Comparison of ENCODE assay signal across 8 cellular contexts in the genomic region with DNA sequence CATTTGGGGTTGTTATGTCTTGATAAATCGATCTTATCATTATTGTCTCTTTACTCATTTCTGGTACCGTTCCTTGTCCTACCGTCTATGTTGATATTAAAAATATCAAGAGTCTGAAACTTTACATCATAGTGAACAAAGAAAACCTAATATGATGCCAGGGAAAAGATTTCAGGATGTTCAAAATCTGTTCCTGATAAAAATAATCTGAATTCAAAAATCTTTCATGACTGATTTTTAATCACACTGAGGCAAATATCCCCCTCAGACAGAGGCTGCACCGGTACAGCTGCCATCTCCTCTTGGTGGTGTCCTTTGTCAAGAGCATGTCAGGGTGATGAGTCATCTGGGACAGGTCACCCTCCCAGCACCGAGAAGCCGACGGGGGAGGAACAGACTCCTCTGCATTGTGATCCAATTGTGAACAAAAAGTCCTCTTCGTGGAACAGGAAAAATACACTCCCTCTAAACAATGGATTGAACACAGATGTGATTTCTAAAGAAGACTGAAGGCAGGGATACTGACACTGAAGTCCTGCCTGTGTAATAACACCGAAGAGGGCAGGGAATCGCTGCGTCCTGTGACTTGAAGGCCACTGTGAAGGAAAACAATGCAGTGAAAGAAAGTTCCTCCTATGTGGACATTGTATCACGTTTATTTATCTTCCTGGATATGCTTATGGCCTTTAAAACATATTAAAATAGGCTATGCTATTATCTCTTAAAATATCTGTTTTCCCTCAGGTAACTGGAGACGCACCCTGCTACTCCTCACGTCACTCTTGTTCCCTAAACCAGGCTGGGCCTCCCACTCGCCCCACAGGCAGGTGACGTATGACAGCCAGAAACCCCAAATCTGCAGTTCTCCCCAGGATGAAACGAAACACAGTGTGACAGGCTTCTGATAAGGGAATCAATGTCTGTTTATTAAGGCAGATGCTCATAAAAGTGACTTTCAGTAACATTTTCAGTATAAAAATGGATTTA. TPM values are rescaled to one million over a fixed set of nuclear protein-coding genes. Genes with fewer than 3 reads are reported as not detected.
DNase-seq lines count a peak whose midpoint lies in the region; ATAC-seq, FAIRE-seq and TF ChIP-seq lines count a peak whose summit lies in the region.

No MANE protein-coding gene starts in this region.

- peak; percentile 16; the same call in 1 of the 2 replicates for TF ChIP-seq RAD21 in HCT116 (IDR thresholded peaks at IDR 0.05; ENCODE audit: low read depth)

- no peaks in the 10 kb centered on the region for H3K36me3 ChIP-seq in HCT116 (ENCODE audit: control insufficient read depth in 1 of 2, insufficient read depth in 2 of 2, low read length in 2 of 2)

- peak overlapping the region; percentile 38; the same call in 1 of the 2 replicates for H3K27ac ChIP-seq in HCT116 (ENCODE audit: low read depth, low read length)

- H3K9me3 ChIP-seq in HCT116 (ENCODE audit: control insufficient read depth in 1 of 2, insufficient read depth in 1 of 2, low read depth in 1 of 2, low read length in 2 of 2) = no peaks in the 10 kb centered on the region

- H2AFZ ChIP-seq in HCT116 (ENCODE audit: low read depth, low read length, poor library complexity, severe bottlenecking) = no peak overlapping the region

- CTCF ChIA-PET in HCT116 (lab: Charles Lee) = no interaction called here

- intact Hi-C loops in HCT116 (cut with micrococcal nuclease) = no loop called here

- H3K4me3 ChIP-seq in HCT116 (replicated peaks in 1 of 2; ENCODE audit: low read depth in 1 of 2, low read length in 2 of 2) (no peak overlapping the region), fibroblast of pulmonary artery (replicated peaks; ENCODE audit: low read depth, low read length) (no peak overlapping the region)

- peak overlapping the region; percentile 61 for H3K4me2 ChIP-seq in HCT116 (ENCODE audit: low read length)

- DNase-seq in HCT116 (ENCODE audit: low read depth, low spot score) (peak; percentile 28), RCC 7860 (ENCODE audit: low spot score) (peak; percentile 63), fibroblast of pulmonary artery (ENCODE audit: low read depth) (peak; percentile 85), omental fat pad (ENCODE audit: low spot score) (peak; percentile 17), NCI-H187 treated with DMSO at 0.1 percent for 48 hours (lab: John Stamatoyannopoulos, UW) (no peak), NCI-H1092 (lab: John Stamatoyannopoulos, UW) (no peak), GM19238 (ENCODE audit: insufficient read length, low spot score) (no peak)

- H3K9ac ChIP-seq in HCT116 (ENCODE audit: low read length) = peak overlapping the region; percentile 19; the same call in 1 of the 2 replicates

- peak; percentile 96 for ATAC-seq in HCT116
- no peak for ATAC-seq in omental fat pad (ENCODE audit: low FRiP score)
- no peak for ATAC-seq in GM18511 (IDR thresholded peaks at IDR 0.05; ENCODE audit: unreplicated experiment)

- no peaks in the 10 kb centered on the region for H3K79me2 ChIP-seq in HCT116 (ENCODE audit: insufficient read depth, low read length)

- RAD21 ChIA-PET in HCT116 (lab: Charles Lee; ENCODE audit: low non-redundant PET in 1 of 2, low total read pairs in 2 of 2, uncharacterized antibody in 2 of 2, unreplicated experiment in 2 of 2) = no interaction called here

- BruUV-seq in HCT116 (replicated peaks; lab: Mats Ljungman, UMichigan) = no TSS peak

- TF ChIP-seq CTCF in HCT116 (IDR thresholded peaks at IDR 0.05 in 2 of 3, conservative IDR thresholded peaks at IDR 0.05 in 1 of 3; ENCODE audit: borderline replicate concordance in 1 of 3, insufficient read depth in 1 of 3, low read depth in 2 of 3, low read length in 2 of 3) (no peak), fibroblast of pulmonary artery (IDR thresholded peaks at IDR 0.05; ENCODE audit: low read length, missing control alignments) (no peak), omental fat pad (IDR thresholded peaks at IDR 0.05) (no peak)

- POLR2A ChIA-PET in HCT116 (lab: Charles Lee) = no interaction called here

- H4K20me1 ChIP-seq in HCT116 (ENCODE audit: insufficient read depth) = no peaks in the 10 kb centered on the region

- H3K4me1 ChIP-seq in HCT116 (ENCODE audit: control insufficient read depth in 1 of 2, insufficient read depth in 2 of 2, low read length in 2 of 2) = peaks cover 14 to 19% of the 10 kb centered on the region in 2 experiments

- peak; percentile 28 for FAIRE-seq in RCC 7860 (lab: Jason Lieb, UNC)

- no peaks in the 10 kb centered on the region for H3K9me2 ChIP-seq in HCT116 (ENCODE audit: insufficient read depth)

- TF ChIP-seq POLR2A in HCT116 (IDR thresholded peaks at IDR 0.05; ENCODE audit: borderline replicate concordance, extremely low read depth, insufficient read depth, insufficient read length) = no peak

- H3K27me3 ChIP-seq in HCT116 (ENCODE audit: insufficient read depth, low read length) = no peaks in the 10 kb centered on the region

TF ChIP-seq in HCT116, 20 proteins besides CTCF, POLR2A, EP300 and RAD21:
- TF ChIP-seq EZH2phosphoT487 (IDR thresholded peaks at IDR 0.05; ENCODE audit: borderline replicate concordance) = no peak
- no peak for TF ChIP-seq YY1 (IDR thresholded peaks at IDR 0.05; ENCODE audit: extremely low read depth, insufficient replicate concordance, low read depth, low read length)
- TF ChIP-seq TCF7L2 (IDR thresholded peaks at IDR 0.05; ENCODE audit: borderline replicate concordance, extremely low read depth, insufficient read depth, insufficient read length) = no peak
- peak; percentile 68 for TF ChIP-seq FOSL1 (IDR thresholded peaks at IDR 0.05; ENCODE audit: low read depth)
- peak; percentile 56; the same call in 1 of the 2 replicates for TF ChIP-seq JUND (IDR thresholded peaks at IDR 0.05)
- no peak for TF ChIP-seq SP1 (IDR thresholded peaks at IDR 0.05; ENCODE audit: low read depth)
- no peak for TF ChIP-seq CBX3 (IDR thresholded peaks at IDR 0.05; ENCODE audit: low read depth)
- TF ChIP-seq, protein P1, sequence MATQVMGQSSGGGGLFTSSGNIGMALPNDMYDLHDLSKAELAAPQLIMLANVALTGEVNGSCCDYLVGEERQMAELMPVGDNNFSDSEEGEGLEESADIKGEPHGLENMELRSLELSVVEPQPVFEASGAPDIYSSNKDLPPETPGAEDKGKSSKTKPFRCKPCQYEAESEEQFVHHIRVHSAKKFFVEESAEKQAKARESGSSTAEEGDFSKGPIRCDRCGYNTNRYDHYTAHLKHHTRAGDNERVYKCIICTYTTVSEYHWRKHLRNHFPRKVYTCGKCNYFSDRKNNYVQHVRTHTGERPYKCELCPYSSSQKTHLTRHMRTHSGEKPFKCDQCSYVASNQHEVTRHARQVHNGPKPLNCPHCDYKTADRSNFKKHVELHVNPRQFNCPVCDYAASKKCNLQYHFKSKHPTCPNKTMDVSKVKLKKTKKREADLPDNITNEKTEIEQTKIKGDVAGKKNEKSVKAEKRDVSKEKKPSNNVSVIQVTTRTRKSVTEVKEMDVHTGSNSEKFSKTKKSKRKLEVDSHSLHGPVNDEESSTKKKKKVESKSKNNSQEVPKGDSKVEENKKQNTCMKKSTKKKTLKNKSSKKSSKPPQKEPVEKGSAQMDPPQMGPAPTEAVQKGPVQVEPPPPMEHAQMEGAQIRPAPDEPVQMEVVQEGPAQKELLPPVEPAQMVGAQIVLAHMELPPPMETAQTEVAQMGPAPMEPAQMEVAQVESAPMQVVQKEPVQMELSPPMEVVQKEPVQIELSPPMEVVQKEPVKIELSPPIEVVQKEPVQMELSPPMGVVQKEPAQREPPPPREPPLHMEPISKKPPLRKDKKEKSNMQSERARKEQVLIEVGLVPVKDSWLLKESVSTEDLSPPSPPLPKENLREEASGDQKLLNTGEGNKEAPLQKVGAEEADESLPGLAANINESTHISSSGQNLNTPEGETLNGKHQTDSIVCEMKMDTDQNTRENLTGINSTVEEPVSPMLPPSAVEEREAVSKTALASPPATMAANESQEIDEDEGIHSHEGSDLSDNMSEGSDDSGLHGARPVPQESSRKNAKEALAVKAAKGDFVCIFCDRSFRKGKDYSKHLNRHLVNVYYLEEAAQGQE (IDR thresholded peaks at IDR 0.05; ENCODE audit: low read depth) = no peak
- no peak for TF ChIP-seq SRF (IDR thresholded peaks at IDR 0.05; ENCODE audit: low read depth)
- no peak for TF ChIP-seq POLR2AphosphoS5 (IDR thresholded peaks at IDR 0.05; ENCODE audit: low read depth, low read length)
- TF ChIP-seq, protein P2, sequence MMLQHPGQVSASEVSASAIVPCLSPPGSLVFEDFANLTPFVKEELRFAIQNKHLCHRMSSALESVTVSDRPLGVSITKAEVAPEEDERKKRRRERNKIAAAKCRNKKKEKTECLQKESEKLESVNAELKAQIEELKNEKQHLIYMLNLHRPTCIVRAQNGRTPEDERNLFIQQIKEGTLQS (IDR thresholded peaks at IDR 0.05) = no peak
- TF ChIP-seq ZNF274 (IDR thresholded peaks at IDR 0.05; ENCODE audit: low read depth, low read length) = no peak
- no peak for TF ChIP-seq SIN3A (IDR thresholded peaks at IDR 0.05; ENCODE audit: low read depth)
- no peak for TF ChIP-seq ZFX (IDR thresholded peaks at IDR 0.05)
- no peak for TF ChIP-seq ELF1 (IDR thresholded peaks at IDR 0.05; ENCODE audit: borderline replicate concordance, low read depth)
TF ChIP-seq in HCT116: peak in this region for 2.

RNA-seq across cellular contexts. Expression of gene SPATC1L, which starts 4.3 kb away (rescaled TPM):
- total RNA-seq in HCT116 (2021; ENCODE audit: unreplicated experiment) (1.3 TPM), omental fat pad (1 to 10 TPM in 3 of 4 donors, under 1 TPM in 1; 0.96 to 8.0 (median 2.8) TPM)
- 1.9 and 3.2 TPM in 2 replicates for polyA plus RNA-seq in HCT116 (2012)

RNA-seq across cellular contexts. Expression of gene FTCD, which starts 33.1 kb away (rescaled TPM):
- total RNA-seq in HCT116 (2021; ENCODE audit: unreplicated experiment) = 2.5 TPM
- polyA plus RNA-seq in HCT116 (2012) = 0.91 and 1.1 TPM in 2 replicates
- total RNA-seq in omental fat pad = not detected

RNA-seq across cellular contexts. Expression of gene LSS, which starts 40.1 kb away (rescaled TPM):
- 44.7 TPM for total RNA-seq in HCT116 (2021; ENCODE audit: unreplicated experiment)
- 27.1 and 27.5 TPM in 2 replicates for polyA plus RNA-seq in HCT116 (2012)
- total RNA-seq in omental fat pad = 100 to 1,000 TPM in 2 of 4 donors, 10 to 100 TPM in 2; 94.8 to 122 (median 108) TPM

Comparison
In these comparisons a context has a peak if more than half of its experiments do, and no peak if none do; other contexts are left out.
1. DNase-seq: peak in HCT116 (single experiment), RCC 7860 (single experiment), fibroblast of pulmonary artery (single experiment) and omental fat pad (single experiment); none in NCI-H187 treated with DMSO at 0.1 percent for 48 hours (single experiment), NCI-H1092 (single experiment) and GM19238 (single experiment).